2 cellular contexts compared by ENCODE assay signal in genomic region chr19:50327461-50328256, GRCh38.
TF ChIP-seq lines count a peak whose summit lies in the region.

No MANE protein-coding gene starts in this region.

TF ChIP-seq in HCT116, 20 proteins besides CTCF, POLR2A, EP300 and RAD21:
- no peak for TF ChIP-seq POLR2AphosphoS5 (IDR thresholded peaks at IDR 0.05; ENCODE audit: low read depth, low read length)
- TF ChIP-seq ELF1 (IDR thresholded peaks at IDR 0.05; ENCODE audit: borderline replicate concordance, low read depth): no peak
- no peak for TF ChIP-seq REST (IDR thresholded peaks at IDR 0.05; ENCODE audit: low read depth)
TF ChIP-seq in HCT116: peak in this region for 0.

TF ChIP-seq in K562, 482 proteins besides CTCF, POLR2A, EP300 and RAD21:
- TF ChIP-seq RBM17 (IDR thresholded peaks at IDR 0.05; ENCODE audit: borderline replicate concordance, low read depth, low read length) (no peak), BCOR (IDR thresholded peaks at IDR 0.05) (no peak), CBX1 (IDR thresholded peaks at IDR 0.05; ENCODE audit: low read depth) (no peak), ZNF586 (CRISPR knock-in tag; conservative IDR thresholded peaks at IDR 0.05) (no peak), CXXC5 (CRISPR knock-in tag; IDR thresholded peaks at IDR 0.05) (no peak), ZSCAN29 (IDR thresholded peaks at IDR 0.05) (no peak), LARP7 (IDR thresholded peaks at IDR 0.05) (no peak), ESRRA (IDR thresholded peaks at IDR 0.05; ENCODE audit: borderline replicate concordance, low read depth) (no peak), TFAP4 (CRISPR knock-in tag; IDR thresholded peaks at IDR 0.05; ENCODE audit: borderline replicate concordance) (no peak)
